In the genomic region with DNA sequence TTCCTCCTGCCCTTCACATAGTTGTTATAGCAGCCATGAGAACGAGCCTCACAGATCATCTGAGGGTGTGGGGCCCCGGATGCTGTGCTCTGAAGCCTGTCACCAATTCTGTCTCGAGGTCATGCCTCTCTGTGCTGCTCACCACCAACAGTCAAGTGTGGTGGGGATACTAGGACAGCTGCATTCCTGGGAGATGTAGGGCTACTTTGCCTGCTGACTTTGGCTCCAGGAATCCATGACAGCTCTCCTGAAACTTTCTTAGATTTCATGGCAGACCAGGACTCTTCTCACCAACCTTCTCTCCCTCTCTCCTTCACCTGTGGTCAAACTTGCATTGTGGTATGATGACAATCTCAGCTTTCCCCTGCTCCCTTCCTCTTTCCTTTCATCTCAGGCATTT, we compare ENCODE assay signal across 1 cellular context.
TF ChIP-seq lines count a peak whose summit lies in the region.

No MANE protein-coding gene starts in this region.

TF ChIP-seq in IMR-90, 13 proteins besides CTCF, POLR2A, EP300 and RAD21:
- TF ChIP-seq FOS (IDR thresholded peaks at IDR 0.05; ENCODE audit: low read depth, low read length) (no peak), RCOR1 (IDR thresholded peaks at IDR 0.05; ENCODE audit: insufficient replicate concordance, low read length) (peak; percentile 33)
